ENCODE assay signal across 16 cellular contexts in the genomic region with DNA sequence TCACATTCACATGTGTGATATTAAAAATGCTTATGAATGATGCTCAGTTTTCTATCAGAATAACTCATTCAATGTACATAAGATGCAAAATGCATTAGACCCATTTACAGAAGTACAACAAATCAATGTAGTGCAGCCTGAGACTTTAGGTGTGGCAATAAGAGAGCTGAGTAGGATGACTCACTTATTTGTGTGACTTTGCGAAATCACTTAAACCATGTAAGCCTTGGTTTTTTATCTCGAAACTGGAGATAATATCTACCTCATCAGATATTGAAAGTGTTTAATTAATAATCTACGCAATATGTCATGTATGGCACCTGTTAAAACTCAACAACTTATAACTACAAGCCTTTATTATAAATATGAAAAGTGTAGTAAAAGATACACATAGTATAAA.
DNase-seq lines count a peak whose midpoint lies in the region; ATAC-seq and TF ChIP-seq lines count a peak whose summit lies in the region.
"Had no signal": no experiment of that assay in that cellular context is flagged by ENCODE, and none has a peak within 500 bp of the region (broad histone marks: within the 10 kb centered on the region; RNA-seq: fewer than 3 reads in every experiment).

No MANE protein-coding gene starts in this region.

- no peak for ATAC-seq in GM21360 (IDR thresholded peaks at IDR 0.05; ENCODE audit: unreplicated experiment)
- ATAC-seq: natural killer cell had no signal

- TF ChIP-seq POLR2A in erythroblast (IDR thresholded peaks at IDR 0.05; ENCODE audit: low read length) = no peak

- DNase-seq in ELR (ENCODE audit: low read depth) (peak; percentile 50), MV-4-11 (lab: John Stamatoyannopoulos, UW) (peak; percentile 5), dedifferentiated amniotic fluid mesenchymal stem cell (ENCODE audit: extremely low spot score) (peak; percentile 43), renal cortical epithelial cell (ENCODE audit: low read depth) (peak; percentile 49), erythroblast (lab: John Stamatoyannopoulos, UW) (no peak), NCI-H1048 (lab: John Stamatoyannopoulos, UW) (no peak)
- DNase-seq: activated CD4-positive, alpha-beta T cell treated with anti-CD3 and anti-CD28 coated beads, Interleukin-2, amount 10 ng/mL, durations not matched to agents 7 days and 5 days; activated T-cell treated with anti-CD3 and anti-CD28 coated beads, Interleukin-2, amount 50 U/mL, for 48 hours; HFFc6; left ventricle myocardium inferior; natural killer cell; NCI-H1105; Peyer's patch; stimulated activated naive CD4-positive, alpha-beta T cell treated with Interleukin-2 at 50 U/mL for 16 hours; T-helper 9 cell had no signal

Comparison
In these comparisons a context has a peak if more than half of its experiments do, and no peak if none do; other contexts are left out.
1. DNase-seq: peak in ELR (single experiment), MV-4-11 (single experiment), dedifferentiated amniotic fluid mesenchymal stem cell (single experiment) and renal cortical epithelial cell (single experiment); none in erythroblast (0 of 2) and NCI-H1048 (single experiment).